Comparison of ENCODE assay signal across 8 cellular contexts in the genomic region with DNA sequence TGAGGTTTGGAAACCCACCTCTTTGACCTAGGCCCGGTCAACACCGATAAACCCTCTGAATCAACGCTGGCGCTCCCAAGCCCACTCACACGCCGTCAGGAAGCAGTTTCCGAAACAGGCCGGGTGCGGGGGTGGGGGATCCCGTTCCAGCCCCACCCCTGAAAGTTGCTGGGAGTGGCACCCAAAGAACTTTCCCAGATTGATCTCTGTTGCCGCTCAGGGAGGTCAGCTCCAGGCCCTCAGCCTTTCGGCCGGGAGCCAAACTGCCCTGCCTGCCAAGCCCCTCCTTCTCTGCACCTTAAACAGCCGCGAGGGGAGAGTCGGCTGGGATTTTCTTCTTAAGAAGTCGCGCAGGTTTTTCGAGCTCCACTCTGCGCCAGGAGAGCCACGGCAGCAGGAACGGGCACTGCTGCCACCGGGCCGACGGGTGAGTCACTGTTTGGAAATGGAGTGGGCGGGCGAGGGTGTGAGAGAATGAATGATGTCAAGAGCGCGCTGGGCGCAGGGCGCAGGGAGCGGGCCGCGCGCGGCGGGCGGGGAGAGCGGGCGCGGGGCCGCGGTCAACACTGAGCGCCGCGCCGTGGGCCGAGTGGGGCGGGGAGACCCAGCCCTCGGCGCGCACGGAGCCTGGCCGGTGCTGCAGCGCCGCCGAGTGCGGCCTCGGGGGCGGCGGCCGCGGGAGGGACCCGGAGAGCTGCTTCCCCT. TPM values are rescaled to one million over a fixed set of nuclear protein-coding genes. Genes with fewer than 3 reads are reported as not detected.
DNase-seq lines count a peak whose midpoint lies in the region; ATAC-seq and TF ChIP-seq lines count a peak whose summit lies in the region.

A gene (plus strand): TSS at position 566 of the 705 bp plus-strand sequence. CDS start 70,622 bp downstream, outside the sequence.

- H3K9me3 ChIP-seq in right atrium auricular region (no peaks in the 10 kb centered on the region), uterus (no peaks in the 10 kb centered on the region)

- H3K4me3 ChIP-seq in right atrium auricular region: peak within 1 kb of the TSS; percentile 80 to 84
- H3K4me3 ChIP-seq in uterus: peak within 1 kb of the TSS; percentile 61 to 74

- DNase-seq in CD1c-positive myeloid dendritic cell (ENCODE audit: extremely low spot score) (peak; percentile 96), SK-MEL-5 (ENCODE audit: low read depth, low spot score) (peak; percentile 55), anterior cingulate cortex (lab: John Stamatoyannopoulos, UW) (peak in 56 of 58 donors; percentile 11 to 78 (median 49)), right atrium auricular region (ENCODE audit: low spot score) (peak; percentile 94), posterior cingulate gyrus (peak; percentile 46 to 96 (median 72)), uterus (peak; percentile 85 to 88)

- peak within 1 kb of the TSS; percentile 91 to 95 for H3K27ac ChIP-seq in right atrium auricular region
- peak within 1 kb of the TSS; percentile 89 to 91 for H3K27ac ChIP-seq in uterus

- ATAC-seq in GM19324 (IDR thresholded peaks at IDR 0.05; ENCODE audit: low FRiP score, unreplicated experiment) (peak; percentile 84), HG03442 (IDR thresholded peaks at IDR 0.05; ENCODE audit: unreplicated experiment) (peak; percentile 75)

- H3K27me3 ChIP-seq in right atrium auricular region (no peaks in the 10 kb centered on the region), uterus (no peaks in the 10 kb centered on the region)

- TF ChIP-seq POLR2A in uterus (IDR thresholded peaks at IDR 0.05): peak; percentile 61 to 65

- in situ Hi-C loops in SK-MEL-5 (cut with HindIII; ENCODE audit: low pct_unique_long_range_greater_than_20kb, low sequenced_read_pairs): no loop called here

- H3K36me3 ChIP-seq in right atrium auricular region (no peaks in the 10 kb centered on the region), uterus (no peaks in the 10 kb centered on the region)

- H3K4me1 ChIP-seq in right atrium auricular region (peaks cover 0 to 16% of the 10 kb centered on the region in 2 donors), uterus (no peaks in the 10 kb centered on the region)

- intact Hi-C loops in posterior cingulate gyrus (cut with DNase I) (no loop called here), uterus (cut with DNase I; ENCODE audit: low total_unique reads) (no loop called here)

- TF ChIP-seq CTCF in right atrium auricular region (IDR thresholded peaks at IDR 0.05) (no peak), uterus (IDR thresholded peaks at IDR 0.05) (peak in 2 of 4 experiments; percentile 4 to 11)

RNA-seq across cellular contexts. Expression of the gene that starts here (rescaled TPM):
- 2.8 and 3.0 TPM in 2 replicates for total RNA-seq in SK-MEL-5 (2014; rRNA removed; shearing (Covaris generic))
- 7.1 and 18.5 TPM in 2 replicates for polyA plus RNA-seq in SK-MEL-5 (2015; cell fraction: cytosol; rRNA removed)
- 3.0 and 3.5 TPM in 2 replicates for polyA plus RNA-seq in SK-MEL-5 (2015; cell fraction: nucleus; rRNA removed)
- 10 to 100 TPM; 53.6 to 73.6 TPM for total RNA-seq in right atrium auricular region
- 10 to 100 TPM in 3 of 4 donors, 1 to 10 TPM in 1; 7.4 to 90.3 (median 35.6) TPM for total RNA-seq in uterus

Comparison
In these comparisons a context has a peak if more than half of its experiments do, and no peak if none do; other contexts are left out.
1. Peak in every context shown above with its lines: DNase-seq, ATAC-seq, H3K4me3 ChIP-seq and H3K27ac ChIP-seq.